ENCODE assay signal across 1 cellular context in genomic region chr6:27290850-27291208, GRCh38.
TF ChIP-seq lines count a peak whose summit lies in the region.

No MANE protein-coding gene starts in this region.

TF ChIP-seq in IMR-90, 13 proteins besides CTCF, POLR2A, EP300 and RAD21:
- TF ChIP-seq MAZ (IDR thresholded peaks at IDR 0.05; ENCODE audit: borderline replicate concordance, low read depth, low read length): no peak
- TF ChIP-seq BHLHE40 (IDR thresholded peaks at IDR 0.05; ENCODE audit: low read depth, low read length): no peak
- no peak for TF ChIP-seq CHD1 (IDR thresholded peaks at IDR 0.05; ENCODE audit: low read depth, low read length)
- no peak for TF ChIP-seq SMC3 (IDR thresholded peaks at IDR 0.05; ENCODE audit: low read depth, low read length)
- TF ChIP-seq CEBPB (IDR thresholded peaks at IDR 0.05; ENCODE audit: low read depth, low read length): no peak
- no peak for TF ChIP-seq MAFK (IDR thresholded peaks at IDR 0.05; ENCODE audit: low read depth, low read length)
- TF ChIP-seq, protein P1, sequence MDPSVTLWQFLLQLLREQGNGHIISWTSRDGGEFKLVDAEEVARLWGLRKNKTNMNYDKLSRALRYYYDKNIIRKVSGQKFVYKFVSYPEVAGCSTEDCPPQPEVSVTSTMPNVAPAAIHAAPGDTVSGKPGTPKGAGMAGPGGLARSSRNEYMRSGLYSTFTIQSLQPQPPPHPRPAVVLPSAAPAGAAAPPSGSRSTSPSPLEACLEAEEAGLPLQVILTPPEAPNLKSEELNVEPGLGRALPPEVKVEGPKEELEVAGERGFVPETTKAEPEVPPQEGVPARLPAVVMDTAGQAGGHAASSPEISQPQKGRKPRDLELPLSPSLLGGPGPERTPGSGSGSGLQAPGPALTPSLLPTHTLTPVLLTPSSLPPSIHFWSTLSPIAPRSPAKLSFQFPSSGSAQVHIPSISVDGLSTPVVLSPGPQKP (IDR thresholded peaks at IDR 0.05; ENCODE audit: borderline replicate concordance, low read depth, low read length): no peak
- TF ChIP-seq FOS (IDR thresholded peaks at IDR 0.05; ENCODE audit: low read depth, low read length): no peak
- no peak for TF ChIP-seq USF2 (IDR thresholded peaks at IDR 0.05; ENCODE audit: low read depth, low read length)
- no peak for TF ChIP-seq RCOR1 (IDR thresholded peaks at IDR 0.05; ENCODE audit: insufficient replicate concordance, low read length)
- TF ChIP-seq RFX5 (IDR thresholded peaks at IDR 0.05; ENCODE audit: low read depth, low read length): no peak
- no peak for TF ChIP-seq MXI1 (IDR thresholded peaks at IDR 0.05; ENCODE audit: borderline replicate concordance, low read depth, low read length)
- TF ChIP-seq NFE2L2 (IDR thresholded peaks at IDR 0.05; ENCODE audit: low read depth, low read length): no peak
